ENCODE assay signal across 7 cellular contexts in the genomic region with DNA sequence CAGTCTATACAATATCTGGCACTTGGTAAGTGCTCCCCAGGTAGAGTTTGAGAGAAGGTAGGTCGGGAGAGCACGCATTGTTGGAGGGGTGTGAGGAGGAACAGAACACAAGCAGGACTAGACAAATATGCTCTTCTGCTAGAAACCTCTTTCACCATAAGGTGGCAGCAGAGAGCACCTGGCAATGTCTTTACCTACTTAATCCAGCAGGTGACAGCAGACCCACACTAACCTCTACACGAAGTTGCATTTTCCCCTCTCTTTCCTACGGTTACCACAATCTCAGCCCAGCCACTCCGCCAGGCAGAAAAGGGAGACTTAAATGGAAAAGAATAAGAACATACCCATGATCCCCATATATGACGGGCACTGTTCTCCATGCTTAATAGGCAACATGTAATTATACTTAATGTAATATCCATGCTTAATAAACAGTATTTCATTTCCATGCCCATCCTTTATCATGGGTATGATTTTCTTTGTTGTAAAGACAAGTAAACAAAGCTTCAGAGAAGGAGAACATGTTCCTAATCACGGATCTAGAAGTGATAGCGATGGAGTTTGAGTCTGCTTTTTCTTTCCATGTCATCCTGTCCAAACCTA. TPM values are rescaled to one million over a fixed set of nuclear protein-coding genes. Genes with fewer than 3 reads are reported as not detected.
DNase-seq lines count a peak whose midpoint lies in the region; ATAC-seq, FAIRE-seq and TF ChIP-seq lines count a peak whose summit lies in the region.

No MANE protein-coding gene starts in this region.

- H3K27me3 Mint-ChIP-seq in activated T-helper 17 cell treated with anti-CD3 and anti-CD28 coated beads, Interleukin-2, amount 50 U/mL, for 72 hours: peaks cover 41% of the 10 kb centered on the region

- ATAC-seq in RWPE2 (ENCODE audit: low read depth): peak; percentile 80
- ATAC-seq in activated T-helper 17 cell treated with anti-CD3 and anti-CD28 coated beads, Interleukin-2, amount 50 U/mL, for 72 hours (replicated peaks): peak; percentile 42

- TF ChIP-seq EP300 in suprapubic skin (IDR thresholded peaks at IDR 0.05): no peak

- H3K4me1 Mint-ChIP-seq in activated T-helper 17 cell treated with anti-CD3 and anti-CD28 coated beads, Interleukin-2, amount 50 U/mL, for 72 hours: peaks cover 12% of the 10 kb centered on the region

- H3K27ac ChIP-seq in RWPE2 (ENCODE audit: poor library complexity, severe bottlenecking) (no peak overlapping the region), suprapubic skin (no peak overlapping the region)

- H3K4me2 ChIP-seq in Loucy (ENCODE audit: low read depth, low read length, poor library complexity, severe bottlenecking): peak overlapping the region; percentile 57

- no peaks in the 10 kb centered on the region for H3K79me2 ChIP-seq in Loucy (ENCODE audit: insufficient read depth, low read length)

- H3K36me3 Mint-ChIP-seq in activated T-helper 17 cell treated with anti-CD3 and anti-CD28 coated beads, Interleukin-2, amount 50 U/mL, for 72 hours (ENCODE audit: low read depth): no peaks in the 10 kb centered on the region

- peak overlapping the region; percentile 76 for H2AFZ ChIP-seq in Loucy (ENCODE audit: low read length)

- H3K9me2 ChIP-seq in Loucy (replicated peaks; ENCODE audit: low read depth, low read length): no peaks in the 10 kb centered on the region

- H3K4me3 ChIP-seq in Loucy (ENCODE audit: low read length, poor library complexity, severe bottlenecking) (no peak overlapping the region), RWPE2 (ENCODE audit: severe bottlenecking) (no peak overlapping the region), fibroblast of villous mesenchyme (ENCODE audit: low read depth, low read length) (no peak overlapping the region), suprapubic skin (no peak overlapping the region)

- FAIRE-seq in GM12891 (lab: Jason Lieb, UNC): peak; percentile 94

- no peaks in the 10 kb centered on the region for H3K9me3 ChIP-seq in Loucy (ENCODE audit: insufficient read depth, low read depth, low read length)
- H3K9me3 ChIP-seq in RWPE2 (ENCODE audit: severe bottlenecking): no peaks in the 10 kb centered on the region
- H3K9me3 ChIP-seq in suprapubic skin: no peaks in the 10 kb centered on the region

- H3K27ac Mint-ChIP-seq in activated T-helper 17 cell treated with anti-CD3 and anti-CD28 coated beads, Interleukin-2, amount 50 U/mL, for 72 hours: no peak overlapping the region

- TF ChIP-seq POLR2A in GM12891 (IDR thresholded peaks at IDR 0.05; ENCODE audit: low read depth, low read length) (no peak), suprapubic skin (IDR thresholded peaks at IDR 0.05) (no peak)

- H3K27me3 ChIP-seq in Loucy (ENCODE audit: insufficient read depth, low read length, poor library complexity, severe bottlenecking) (no peaks in the 10 kb centered on the region), RWPE2 (ENCODE audit: insufficient read depth, poor library complexity, severe bottlenecking) (peaks cover 26% of the 10 kb centered on the region), suprapubic skin (peaks cover 10% of the 10 kb centered on the region)

- DNase-seq in GM12891 (ENCODE audit: insufficient read length, low spot score) (peak; percentile 43), RWPE2 (ENCODE audit: low spot score) (no peak), fibroblast of villous mesenchyme (ENCODE audit: low read depth) (peak; percentile 82), non-pigmented ciliary epithelial cell (ENCODE audit: low read depth) (peak; percentile 66), suprapubic skin (ENCODE audit: low spot score in 2 of 2) (peak; percentile 79 to 89)

- no peaks in the 10 kb centered on the region for H3F3A ChIP-seq in Loucy (ENCODE audit: low read depth)

- peak; percentile 100 for TF ChIP-seq CTCF in Loucy (conservative IDR thresholded peaks at IDR 0.05; ENCODE audit: low read length)
- peak; percentile 99 for TF ChIP-seq CTCF in RWPE2 (IDR thresholded peaks at IDR 0.05; ENCODE audit: poor library complexity, severe bottlenecking)
- peak; percentile 100 for TF ChIP-seq CTCF in fibroblast of villous mesenchyme (IDR thresholded peaks at IDR 0.05; ENCODE audit: insufficient read depth, low read depth, low read length)
- peak; percentile 95 to 100 for TF ChIP-seq CTCF in suprapubic skin (IDR thresholded peaks at IDR 0.05)

- H3K4me1 ChIP-seq in Loucy (ENCODE audit: insufficient read depth, low read length, poor library complexity, severe bottlenecking): peaks cover 6% of the 10 kb centered on the region
- no peaks in the 10 kb centered on the region for H3K4me1 ChIP-seq in RWPE2 (ENCODE audit: insufficient read depth, poor library complexity, severe bottlenecking)
- peaks cover 44% of the 10 kb centered on the region for H3K4me1 ChIP-seq in suprapubic skin

- H3K36me3 ChIP-seq in Loucy (ENCODE audit: insufficient read depth, low read length): no peaks in the 10 kb centered on the region
- H3K36me3 ChIP-seq in RWPE2 (ENCODE audit: low read depth): no peaks in the 10 kb centered on the region
- H3K36me3 ChIP-seq in suprapubic skin: no peaks in the 10 kb centered on the region

- H3K9ac ChIP-seq in Loucy (ENCODE audit: low read depth, low read length, poor library complexity, severe bottlenecking): peak overlapping the region; percentile 37

- H4K20me1 ChIP-seq in Loucy (ENCODE audit: insufficient read depth, low read length, poor library complexity, severe bottlenecking): no peaks in the 10 kb centered on the region

- 10% methylated on average over 8 of the region's 8 CpGs for WGBS in suprapubic skin

- H3K9me3 Mint-ChIP-seq in activated T-helper 17 cell treated with anti-CD3 and anti-CD28 coated beads, Interleukin-2, amount 50 U/mL, for 72 hours: no peaks in the 10 kb centered on the region

- no peak overlapping the region for H3K4me3 Mint-ChIP-seq in activated T-helper 17 cell treated with anti-CD3 and anti-CD28 coated beads, Interleukin-2, amount 50 U/mL, for 72 hours

TF ChIP-seq in GM12891, 5 proteins besides CTCF, POLR2A, EP300 and RAD21:
- TF ChIP-seq SPI1 (IDR thresholded peaks at IDR 0.05; ENCODE audit: low read depth, low read length) (no peak), POU2F2 (IDR thresholded peaks at IDR 0.05; ENCODE audit: low read depth, low read length) (peak; percentile 77)

RNA-seq across cellular contexts. Expression of gene CCL2, which starts 55.1 kb away (rescaled TPM):
- polyA plus RNA-seq in GM12891 (2012; ENCODE audit: low read depth, missing spikeins): not detected
- total RNA-seq in activated T-helper 17 cell treated with anti-CD3 and anti-CD28 coated beads, Interleukin-2, amount 50 U/mL, for 72 hours: not detected
- total RNA-seq in fibroblast of villous mesenchyme (63.8 and 99.3 TPM in 2 replicates), suprapubic skin (10 to 100 TPM in 2 of 4 donors, 1 to 10 TPM in 2; 7.1 to 26.9 (median 14.0) TPM)

Comparison
In these comparisons a context has a peak if more than half of its experiments do, and no peak if none do; other contexts are left out.
1. RNA of gene CCL2, which starts 55.1 kb away (total RNA-seq): 63.8 to 99.3 TPM in fibroblast of villous mesenchyme and 7.1 to 26.9 TPM in suprapubic skin; not detected in activated T-helper 17 cell treated with anti-CD3 and anti-CD28 coated beads, Interleukin-2, amount 50 U/mL, for 72 hours; every median in the first group is over 4 times any median in the second.
2. Peak in every context shown above with its lines, with median percentiles within 50 percentile points of each other: CTCF ChIP-seq.